Comparison of ENCODE assay signal across 7 cellular contexts in the genomic region with DNA sequence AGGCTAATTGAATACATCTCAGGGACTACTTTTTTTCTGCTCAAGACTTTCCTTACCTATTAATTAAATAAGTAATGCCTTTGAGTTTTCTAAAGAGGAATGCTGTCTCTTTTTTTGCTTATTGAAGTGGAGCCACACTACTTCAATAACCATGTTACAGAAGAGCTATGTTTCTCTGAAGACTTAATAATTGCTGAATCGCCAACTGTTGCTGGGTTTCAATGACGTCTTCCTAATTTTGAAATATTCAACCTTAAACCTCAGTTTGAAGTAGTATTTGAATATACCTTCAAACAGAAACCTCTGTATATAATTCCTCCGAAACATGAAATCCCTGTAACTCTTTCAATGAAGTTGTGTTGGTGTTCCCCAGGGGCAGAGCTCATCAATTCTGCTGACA.
"Had no signal": no experiment of that assay in that cellular context is flagged by ENCODE, and none has a peak within 500 bp of the region (broad histone marks: within the 10 kb centered on the region; RNA-seq: fewer than 3 reads in every experiment).

No MANE protein-coding gene starts in this region.

- H3K36me3 Mint-ChIP-seq: IgD-negative memory B cell had no signal

- H3K4me3 ChIP-seq: GM23248, HAP-1 had no signal

- H3K27ac Mint-ChIP-seq: HFFc6, IgD-negative memory B cell had no signal

- H3K36me3 ChIP-seq: HAP-1 had no signal

- H3K4me1 ChIP-seq: HAP-1 had no signal

- DNase-seq: GM23248, GOT3, H7, HFFc6, KBM-7 had no signal

- H2AFZ ChIP-seq: GM23248 had no signal

- H3K27ac ChIP-seq: GM23248 had no signal

- H3K9ac ChIP-seq: GM23248 had no signal

- H3K4me3 Mint-ChIP-seq: HFFc6, IgD-negative memory B cell had no signal

- H3K4me1 Mint-ChIP-seq: IgD-negative memory B cell had no signal

- H3K9me3 ChIP-seq: HAP-1 had no signal

- H3K9me3 Mint-ChIP-seq: HFFc6, IgD-negative memory B cell had no signal

- H3K27me3 Mint-ChIP-seq: IgD-negative memory B cell had no signal
